11 cellular contexts compared by ENCODE assay signal in genomic region chr12:6935221-6935550, GRCh38. TPM values are rescaled to one million over a fixed set of nuclear protein-coding genes. Genes with fewer than 3 reads are reported as not detected.
DNase-seq lines count a peak whose midpoint lies in the region; ATAC-seq, FAIRE-seq and TF ChIP-seq lines count a peak whose summit lies in the region.
"Had no signal": no experiment of that assay in that cellular context is flagged by ENCODE, and none has a peak within 500 bp of the region (broad histone marks: within the 10 kb centered on the region; RNA-seq: fewer than 3 reads in every experiment).

No MANE protein-coding gene starts in this region.

- H3K27me3 Mint-ChIP-seq in CD4-positive, alpha-beta memory T cell: no peaks in the 10 kb centered on the region

- CTCF ChIA-PET in CD4-positive, alpha-beta memory T cell (lab: Charles Lee; ENCODE audit: partially characterized antibody): interaction anchor here (1.1 to 18.5 kb wide), 5 partner anchors 9 to 253 kb away, joined by 3 to 774 read pairs (median 9); partner anchors contain the start of genes C12orf57, RNU7-1 and SPSB2
- CTCF ChIA-PET in RWPE1 (lab: Yijun Ruan, JAX): interaction anchor here (1.2 kb wide), 1 partner anchor 17 kb away, joined by 3 read pairs; no protein-coding TSS in a partner anchor

- no peak for TF ChIP-seq EP300 in tibial nerve (IDR thresholded peaks at IDR 0.05)

- ATAC-seq in psoas muscle: no peak
- no peak for ATAC-seq in HG02798 (IDR thresholded peaks at IDR 0.05; ENCODE audit: poor library complexity, unreplicated experiment)
- ATAC-seq: left lobe of liver had no signal

- H3K27ac ChIP-seq in CD4-positive, alpha-beta memory T cell (ENCODE audit: low read depth, low read length): peak overlapping the region; percentile 95
- H3K27ac ChIP-seq in RWPE1: peak overlapping the region; percentile 82
- peak overlapping the region; percentile 3 for H3K27ac ChIP-seq in colonic mucosa
- H3K27ac ChIP-seq in psoas muscle: peak overlapping the region; percentile 66
- peak overlapping the region in 2 of 4 donors; percentile 65 to 74 for H3K27ac ChIP-seq in tibial nerve

- no peaks in the 10 kb centered on the region for H3K27me3 ChIP-seq in CD4-positive, alpha-beta memory T cell (ENCODE audit: insufficient read depth, low read length)
- H3K27me3 ChIP-seq in colonic mucosa: no peaks in the 10 kb centered on the region
- H3K27me3 ChIP-seq in psoas muscle (ENCODE audit: insufficient read depth in 3 of 3, low read length in 2 of 3): no peaks in the 10 kb centered on the region
- H3K27me3 ChIP-seq in tibial nerve: no peaks in the 10 kb centered on the region

- TF ChIP-seq POLR2A in tibial nerve (IDR thresholded peaks at IDR 0.05): no peak
- no peak for TF ChIP-seq POLR2A in H54 (IDR thresholded peaks at IDR 0.05; ENCODE audit: low read depth, low read length)
- no peak for TF ChIP-seq POLR2A in lower leg skin (IDR thresholded peaks at IDR 0.05)

- peaks cover 35% of the 10 kb centered on the region for H3K4me1 ChIP-seq in CD4-positive, alpha-beta memory T cell (ENCODE audit: insufficient read depth, low read length)
- H3K4me1 ChIP-seq in colonic mucosa (peaks cover 9% of the 10 kb centered on the region), psoas muscle (peaks cover 32% of the 10 kb centered on the region), tibial nerve (peaks cover 0 to 87% (median 37%) of the 10 kb centered on the region in 4 donors)

- DNase-seq in CD4-positive, alpha-beta memory T cell: no peak
- DNase-seq in RWPE1 (ENCODE audit: low spot score) (no peak), colonic mucosa (no peak), psoas muscle (no peak), tibial nerve (ENCODE audit: low spot score in 2 of 2) (no peak), H54 (ENCODE audit: insufficient read length, low spot score) (no peak), lower leg skin (ENCODE audit: low spot score in 2 of 2) (no peak)
- DNase-seq: amygdala, DMS53 had no signal

- no peak overlapping the region for H3K4me3 ChIP-seq in CD4-positive, alpha-beta memory T cell (ENCODE audit: low read length in 2 of 2)
- H3K4me3 ChIP-seq in colonic mucosa (no peak overlapping the region), psoas muscle (no peak overlapping the region), tibial nerve (no peak overlapping the region), lower leg skin (ENCODE audit: low read depth, poor library complexity, severe bottlenecking) (no peak overlapping the region)

- peak overlapping the region; percentile 64 to 99 (median 86) for H3K27ac Mint-ChIP-seq in CD4-positive, alpha-beta memory T cell

- peak overlapping the region in 6 of 8 donors; percentile 11 to 54 (median 48) for H3K4me3 Mint-ChIP-seq in CD4-positive, alpha-beta memory T cell

- no peak for FAIRE-seq in H54 (lab: Jason Lieb, UNC)

- H3K9me3 Mint-ChIP-seq in CD4-positive, alpha-beta memory T cell: peaks cover 0 to 2% (median 0%) of the 10 kb centered on the region in 8 donors

- peaks cover 27 to 64% (median 36%) of the 10 kb centered on the region in 4 donors for H3K4me1 Mint-ChIP-seq in CD4-positive, alpha-beta memory T cell

- WGBS in psoas muscle, 3 donors: 64 to 90% (median 77%) methylated on average over 1 of the region's 1 CpG
- WGBS in tibial nerve, 2 donors: 84 to 95% methylated on average over 1 of the region's 1 CpG
- WGBS in lower leg skin, 2 donors: 84 to 88% methylated on average over 1 of the region's 1 CpG

- intact Hi-C loops in CD4-positive, alpha-beta memory T cell (cut with micrococcal nuclease): no loop called here
- intact Hi-C loops in colonic mucosa (cut with DNase I): no loop called here
- intact Hi-C loops in psoas muscle (cut with DNase I): loop anchor here in 1 of 2 donors (5.0 kb wide), 1 partner anchor 68 kb away; the partner anchor contains the start of gene TPI1
- intact Hi-C loops in lower leg skin (cut with DNase I; ENCODE audit: low total_unique reads): no loop called here

- POLR2A ChIA-PET in CD4-positive, alpha-beta memory T cell (lab: Charles Lee; ENCODE audit: partially characterized antibody): interaction anchor here (1.1 to 22.1 kb wide), 7 partner anchors 9 to 865 kb away, joined by 3 to 1807 read pairs (median 58); partner anchors contain the start of genes ATN1, C12orf57, ENO2 and MLF2
- POLR2A ChIA-PET in RWPE1 (lab: Yijun Ruan, JAX; ENCODE audit: low non-redundant PET): interaction anchor here (1.2 kb wide), 1 partner anchor 9 kb away, joined by 3 read pairs; no protein-coding TSS in a partner anchor

- no peaks in the 10 kb centered on the region for H3K9me3 ChIP-seq in CD4-positive, alpha-beta memory T cell (ENCODE audit: control insufficient read depth in 1 of 2, low read length in 2 of 2)
- H3K9me3 ChIP-seq in colonic mucosa (no peaks in the 10 kb centered on the region), psoas muscle (no peaks in the 10 kb centered on the region), tibial nerve (no peaks in the 10 kb centered on the region)

- H3K9ac ChIP-seq in colonic mucosa (ENCODE audit: low read depth in 2 of 2, low read length in 2 of 2): no peak overlapping the region

- TF ChIP-seq CTCF in RWPE1 (conservative IDR thresholded peaks at IDR 0.05; ENCODE audit: low read depth): no peak
- no peak for TF ChIP-seq CTCF in colonic mucosa (IDR thresholded peaks at IDR 0.05)
- TF ChIP-seq CTCF in psoas muscle (IDR thresholded peaks at IDR 0.05): no peak
- no peak for TF ChIP-seq CTCF in tibial nerve (IDR thresholded peaks at IDR 0.05)
- TF ChIP-seq CTCF in lower leg skin (IDR thresholded peaks at IDR 0.05): no peak

- H3K36me3 Mint-ChIP-seq in CD4-positive, alpha-beta memory T cell: peaks cover 6 to 33% of the 10 kb centered on the region in 2 donors

- H3K36me3 ChIP-seq in CD4-positive, alpha-beta memory T cell (ENCODE audit: insufficient read depth, low read length): peaks cover 6% of the 10 kb centered on the region
- no peaks in the 10 kb centered on the region for H3K36me3 ChIP-seq in colonic mucosa
- H3K36me3 ChIP-seq in psoas muscle (ENCODE audit: insufficient read depth in 1 of 2, low read depth in 1 of 2): peaks cover 0 to 46% of the 10 kb centered on the region in 2 donors
- peaks cover 0 to 45% (median 5%) of the 10 kb centered on the region in 3 donors for H3K36me3 ChIP-seq in tibial nerve

RNA-seq across cellular contexts. Expression of gene ATN1, which starts 7.4 kb away (rescaled TPM):
- 10 to 100 TPM; 32.2 to 33.0 TPM for total RNA-seq in CD4-positive, alpha-beta memory T cell
- polyA plus RNA-seq in CD4-positive, alpha-beta memory T cell: 1 to 10 TPM in 1 of 2 donors, under 1 TPM in 1; 0.16 to 1.1 TPM
- total RNA-seq in colonic mucosa (100 to 1,000 TPM in 1 of 2 donors, 10 to 100 TPM in 1; 67.5 to 103 TPM), psoas muscle (10 to 100 TPM; 43.3 to 55.8 (median 50.9) TPM), tibial nerve (100 to 1,000 TPM in 3 of 4 donors, 10 to 100 TPM in 1; 92.2 to 260 (median 123) TPM), lower leg skin (100 to 1,000 TPM in 1 of 4 donors, 10 to 100 TPM in 3; 33.4 to 115 (median 64.0) TPM)
- 10 to 100 TPM; 24.9 to 46.0 (median 33.7) TPM for polyA plus RNA-seq in psoas muscle

RNA-seq across cellular contexts. Expression of gene RNU7-1, which starts 8.4 kb away (rescaled TPM):
- total RNA-seq in CD4-positive, alpha-beta memory T cell: not detected
- polyA plus RNA-seq in CD4-positive, alpha-beta memory T cell: not detected
- not detected for total RNA-seq in colonic mucosa
- not detected for total RNA-seq in psoas muscle
- not detected for polyA plus RNA-seq in psoas muscle
- not detected for total RNA-seq in tibial nerve
- total RNA-seq in lower leg skin: not detected
- total RNA-seq: left lobe of liver had no signal

RNA-seq across cellular contexts. Expression of gene C12orf57, which starts 8.6 kb away (rescaled TPM):
- 100 to 1,000 TPM; 423 to 425 TPM for total RNA-seq in CD4-positive, alpha-beta memory T cell
- polyA plus RNA-seq in CD4-positive, alpha-beta memory T cell: 100 to 1,000 TPM; 155 to 244 TPM
- total RNA-seq in colonic mucosa (100 to 1,000 TPM; 114 to 206 TPM), psoas muscle (100 to 1,000 TPM in 2 of 4 donors, 10 to 100 TPM in 2; 80.4 to 110 (median 95.6) TPM), tibial nerve (100 to 1,000 TPM; 569 to 764 (median 665) TPM), lower leg skin (100 to 1,000 TPM; 341 to 526 (median 418) TPM)
- polyA plus RNA-seq in psoas muscle: 100 to 1,000 TPM; 223 to 269 (median 247) TPM

RNA-seq across cellular contexts. Expression of gene PTPN6, which starts 16.0 kb away (rescaled TPM):
- 100 to 1,000 TPM; 189 to 199 TPM for total RNA-seq in CD4-positive, alpha-beta memory T cell
- polyA plus RNA-seq in CD4-positive, alpha-beta memory T cell: 100 to 1,000 TPM; 126 to 325 TPM
- total RNA-seq in colonic mucosa (10 to 100 TPM; 44.8 to 48.1 TPM), psoas muscle (1 to 10 TPM; 3.6 to 7.6 (median 4.6) TPM), tibial nerve (10 to 100 TPM; 11.9 to 31.5 (median 20.8) TPM), lower leg skin (10 to 100 TPM; 31.8 to 44.5 (median 34.4) TPM)
- polyA plus RNA-seq in psoas muscle: 1 to 10 TPM; 1.3 to 2.6 (median 2.1) TPM

RNA-seq across cellular contexts. Expression of gene ENO2, which starts 20.8 kb away (rescaled TPM):
- 100 to 1,000 TPM; 187 to 190 TPM for total RNA-seq in CD4-positive, alpha-beta memory T cell
- 10 to 100 TPM; 28.4 to 35.8 TPM for polyA plus RNA-seq in CD4-positive, alpha-beta memory T cell
- total RNA-seq in colonic mucosa: 10 to 100 TPM in 1 of 2 donors, 1 to 10 TPM in 1; 7.6 to 15.7 TPM
- total RNA-seq in psoas muscle: 1 to 10 TPM; 2.0 to 4.6 (median 2.3) TPM
- 1 to 10 TPM; 1.4 to 2.0 (median 1.8) TPM for polyA plus RNA-seq in psoas muscle
- total RNA-seq in tibial nerve: 10 to 100 TPM; 14.0 to 25.8 (median 15.9) TPM
- 1 to 10 TPM; 3.6 to 7.9 (median 6.1) TPM for total RNA-seq in lower leg skin
